In genomic region chr14:41868396-41868795, GRCh38 we compare ENCODE assay signal across 22 cellular contexts.
"Had no signal": no experiment of that assay in that cellular context is flagged by ENCODE, and none has a peak within 500 bp of the region (broad histone marks: within the 10 kb centered on the region; RNA-seq: fewer than 3 reads in every experiment).

No MANE protein-coding gene starts in this region.

- H3K27me3 Mint-ChIP-seq: activated CD4-positive, alpha-beta T cell treated with anti-CD3 and anti-CD28 coated beads, Interleukin-2, amount 10 ng/mL, durations not matched to agents 24 days and 14 days; naive thymus-derived CD4-positive, alpha-beta T cell; stimulated activated naive CD8-positive, alpha-beta T cell treated with anti-CD3 and anti-CD28 coated beads, Interleukin-15, amount 100 ng/mL, for 72 hours had no signal

- H2AFZ ChIP-seq: parathyroid adenoma had no signal

- H3K27ac ChIP-seq: adrenal gland, body of pancreas, dorsolateral prefrontal cortex, epithelial cell of prostate, foreskin keratinocyte, parathyroid adenoma, right lobe of liver, vagina had no signal

- H3K4me3 Mint-ChIP-seq: activated CD4-positive, alpha-beta T cell treated with anti-CD3 and anti-CD28 coated beads, Interleukin-2, amount 10 ng/mL, durations not matched to agents 24 days and 14 days; activated CD8-positive, alpha-beta T cell treated with anti-CD3 and anti-CD28 coated beads, Interleukin-2, amount 10 ng/mL, durations not matched to agents 7 days and 5 days; activated T-cell treated with anti-CD3 and anti-CD28 coated beads, Interleukin-2, amount 50 U/mL, for 4 hours; endodermal cell; naive thymus-derived CD4-positive, alpha-beta T cell; stimulated activated naive CD8-positive, alpha-beta T cell treated with anti-CD3 and anti-CD28 coated beads, Interleukin-15, amount 100 ng/mL, for 72 hours; T-helper 2 cell treated with Interferon-gamma antibody and Interleukin-4, amounts not matched to agents 5 μg/mL and 100 μg/mL, for 36 hours had no signal

- H3K27me3 ChIP-seq: adrenal gland, body of pancreas, dorsolateral prefrontal cortex, foreskin keratinocyte, right lobe of liver, vagina had no signal

- H3K9me3 ChIP-seq: adrenal gland, body of pancreas, right lobe of liver, vagina had no signal

- H3K4me1 Mint-ChIP-seq: activated CD4-positive, alpha-beta T cell treated with anti-CD3 and anti-CD28 coated beads, Interleukin-2, amount 10 ng/mL, durations not matched to agents 24 days and 14 days; naive thymus-derived CD4-positive, alpha-beta T cell; stimulated activated naive CD8-positive, alpha-beta T cell treated with anti-CD3 and anti-CD28 coated beads, Interleukin-15, amount 100 ng/mL, for 72 hours had no signal

- H3K36me3 ChIP-seq: adrenal gland, right lobe of liver, vagina had no signal

- H3K27ac Mint-ChIP-seq: activated CD4-positive, alpha-beta T cell treated with anti-CD3 and anti-CD28 coated beads, Interleukin-2, amount 10 ng/mL, durations not matched to agents 24 days and 14 days; activated CD8-positive, alpha-beta T cell treated with anti-CD3 and anti-CD28 coated beads, Interleukin-2, amount 10 ng/mL, durations not matched to agents 7 days and 5 days; endodermal cell; naive thymus-derived CD4-positive, alpha-beta T cell; stimulated activated naive CD8-positive, alpha-beta T cell treated with anti-CD3 and anti-CD28 coated beads, Interleukin-15, amount 100 ng/mL, for 72 hours; T-helper 2 cell treated with Interferon-gamma antibody and Interleukin-4, amounts not matched to agents 5 μg/mL and 100 μg/mL, for 36 hours had no signal

- H3K4me1 ChIP-seq: adrenal gland, body of pancreas, foreskin keratinocyte, parathyroid adenoma, right lobe of liver, vagina had no signal

- H3K9ac ChIP-seq: parathyroid adenoma had no signal

- ATAC-seq: activated CD8-positive, alpha-beta T cell treated with anti-CD3 and anti-CD28 coated beads, Interleukin-2, amount 10 ng/mL, durations not matched to agents 7 days and 5 days; activated T-cell treated with anti-CD3 and anti-CD28 coated beads, Interleukin-2, amount 50 U/mL, for 4 hours; body of pancreas; foreskin keratinocyte; left cardiac atrium; naive thymus-derived CD4-positive, alpha-beta T cell; right lobe of liver; stimulated activated naive CD8-positive, alpha-beta T cell treated with anti-CD3 and anti-CD28 coated beads, Interleukin-15, amount 100 ng/mL, for 72 hours had no signal

- H3K36me3 Mint-ChIP-seq: naive thymus-derived CD4-positive, alpha-beta T cell had no signal

- H3K4me2 ChIP-seq: smooth muscle cell had no signal

- DNase-seq: activated CD4-positive, alpha-beta T cell treated with anti-CD3 and anti-CD28 coated beads, Interleukin-2, amount 10 ng/mL, durations not matched to agents 24 days and 14 days; activated CD8-positive, alpha-beta T cell treated with anti-CD3 and anti-CD28 coated beads, Interleukin-2, amount 10 ng/mL, durations not matched to agents 7 days and 5 days; activated naive CD4-positive, alpha-beta T cell treated with anti-CD3 and anti-CD28 coated beads, Interleukin-2, amount 50 U/mL, for 16 hours; activated T-cell treated with anti-CD3 and anti-CD28 coated beads, Interleukin-2, amount 50 U/mL, for 4 hours; adrenal gland; body of pancreas; dorsolateral prefrontal cortex; endodermal cell; hippocampal formation; left cardiac atrium; mesenchymal stem cell; naive thymus-derived CD4-positive, alpha-beta T cell; right lobe of liver; stimulated activated CD4-positive, alpha-beta T cell treated with anti-CD3 and anti-CD28 coated beads, Interleukin-4, amount 100 ng/mL, for 1 hour; stimulated activated naive CD8-positive, alpha-beta T cell treated with anti-CD3 and anti-CD28 coated beads, Interleukin-15, amount 100 ng/mL, for 72 hours; trophoblast cell had no signal

- H3K4me3 ChIP-seq: adrenal gland, body of pancreas, dorsolateral prefrontal cortex, right lobe of liver, smooth muscle cell, vagina had no signal
